In genomic region chr6:5315883-5316282, GRCh38 we compare ENCODE assay signal across 20 cellular contexts. TPM values are rescaled to one million over a fixed set of nuclear protein-coding genes. Genes with fewer than 3 reads are reported as not detected.
DNase-seq lines count a peak whose midpoint lies in the region; ATAC-seq and TF ChIP-seq lines count a peak whose summit lies in the region.
"Had no signal": no experiment of that assay in that cellular context is flagged by ENCODE, and none has a peak within 500 bp of the region (broad histone marks: within the 10 kb centered on the region; RNA-seq: fewer than 3 reads in every experiment).

No MANE protein-coding gene starts in this region.

- ATAC-seq in heart left ventricle: peak; percentile 69 to 84 (median 74)
- ATAC-seq: activated CD4-positive, CD25-positive, alpha-beta regulatory T cell treated with anti-CD3 and anti-CD28 coated beads, Interleukin-2, amount 50 U/mL, for 24 hours; gastroesophageal sphincter; pancreas had no signal

- POLR2A ChIA-PET in SK-N-SH (lab: Yijun Ruan, JAX): no interaction called here
- POLR2A ChIA-PET in activated CD4-positive, alpha-beta memory T cell treated with anti-CD3 and anti-CD28 coated beads for 36 hours (lab: Charles Lee): no interaction called here

- peaks cover 12% of the 10 kb centered on the region for H3K9me3 Mint-ChIP-seq in nephron progenitor cell
- no peaks in the 10 kb centered on the region for H3K9me3 Mint-ChIP-seq in activated CD4-positive, alpha-beta memory T cell treated with anti-CD3 and anti-CD28 coated beads for 36 hours
- H3K9me3 Mint-ChIP-seq: activated naive CD4-positive, alpha-beta T cell treated with anti-CD3 and anti-CD28 coated beads, Interleukin-2, amount 50 U/mL, for 24 hours; CD4-positive, alpha-beta T cell; immature natural killer cell had no signal

- TF ChIP-seq POLR2A in heart left ventricle (IDR thresholded peaks at IDR 0.05): no peak

- H3K36me3 ChIP-seq in SK-N-SH (replicated peaks in 1 of 2; ENCODE audit: control insufficient read depth in 1 of 2, insufficient read depth in 2 of 2, low read length in 1 of 2): no peaks in the 10 kb centered on the region
- H3K36me3 ChIP-seq in heart left ventricle: no peaks in the 10 kb centered on the region
- H3K36me3 ChIP-seq in HAP-1 (replicated peaks): no peaks in the 10 kb centered on the region
- H3K36me3 ChIP-seq: gastroesophageal sphincter, pancreas, vagina had no signal

- CTCF ChIA-PET in SK-N-SH (lab: Yijun Ruan, JAX): no interaction called here
- CTCF ChIA-PET in activated CD4-positive, alpha-beta memory T cell treated with anti-CD3 and anti-CD28 coated beads for 36 hours (lab: Charles Lee): interaction anchor here (1.0 kb wide), 1 partner anchor 13 kb away, joined by 3 read pairs; no protein-coding TSS in a partner anchor

- H3K4me3 Mint-ChIP-seq in nephron progenitor cell: no peak overlapping the region
- no peak overlapping the region for H3K4me3 Mint-ChIP-seq in activated CD4-positive, alpha-beta memory T cell treated with anti-CD3 and anti-CD28 coated beads for 36 hours
- H3K4me3 Mint-ChIP-seq: activated naive CD4-positive, alpha-beta T cell treated with anti-CD3 and anti-CD28 coated beads, Interleukin-2, amount 50 U/mL, for 24 hours; CD4-positive, alpha-beta T cell; endodermal cell; immature natural killer cell had no signal

- in situ Hi-C loops in HAP-1 (cut with MboI; ENCODE audit: low sequenced_read_pairs): no loop called here

- no peak for TF ChIP-seq RAD21 in SK-N-SH (IDR thresholded peaks at IDR 0.05; ENCODE audit: low read length)

- intact Hi-C loops in heart left ventricle (cut with DNase I): no loop called here
- intact Hi-C loops in activated CD4-positive, alpha-beta memory T cell treated with anti-CD3 and anti-CD28 coated beads for 36 hours (cut with micrococcal nuclease): no loop called here

- no peak overlapping the region for H2AFZ ChIP-seq in SK-N-SH (ENCODE audit: low read depth)

- H3K79me2 ChIP-seq in SK-N-SH (ENCODE audit: insufficient read depth): no peaks in the 10 kb centered on the region; the same call in 1 of the 2 replicates

- H3K36me3 Mint-ChIP-seq in nephron progenitor cell (ENCODE audit: low read depth): peaks cover 14% of the 10 kb centered on the region
- H3K36me3 Mint-ChIP-seq in activated CD4-positive, alpha-beta memory T cell treated with anti-CD3 and anti-CD28 coated beads for 36 hours: no peaks in the 10 kb centered on the region

- TF ChIP-seq EP300 in SK-N-SH (IDR thresholded peaks at IDR 0.05; ENCODE audit: borderline replicate concordance in 1 of 2, low read depth in 1 of 2, low read length in 1 of 2): no peak

- no peaks in the 10 kb centered on the region for H3K9me2 ChIP-seq in SK-N-SH

- no peaks in the 10 kb centered on the region for H3F3A ChIP-seq in SK-N-SH (replicated peaks; ENCODE audit: insufficient read depth)

- DNase-seq in GM03348 (ENCODE audit: low spot score) (peak; percentile 35), SK-N-SH (peak; percentile 56), heart left ventricle (no peak), skeletal muscle cell (ENCODE audit: low read depth) (peak; percentile 12), nephron progenitor cell (no peak), HAP-1 (ENCODE audit: low spot score in 2 of 2) (no peak)
- DNase-seq in activated CD4-positive, alpha-beta memory T cell treated with anti-CD3 and anti-CD28 coated beads for 36 hours: no peak
- DNase-seq: activated CD8-positive, alpha-beta memory T cell treated with anti-CD3 and anti-CD28 coated beads, Interleukin-2, amount 50 U/mL, for 4 hours; CD4-positive, alpha-beta T cell; central memory CD4-positive, alpha-beta T cell; endodermal cell; immature natural killer cell; NCI-H1105; NCI-H524 treated with DMSO at 0.1 percent for 48 hours; pancreas; RPMI8226 had no signal

- H3K4me3 ChIP-seq in SK-N-SH (ENCODE audit: low read depth in 2 of 2, low read length in 1 of 2) (no peak overlapping the region), heart left ventricle (peak overlapping the region in 3 of 12 donors; percentile 6 to 24 (median 6)), skeletal muscle cell (ENCODE audit: low read depth, low read length) (no peak overlapping the region), HAP-1 (no peak overlapping the region)
- H3K4me3 ChIP-seq: gastroesophageal sphincter, pancreas, vagina had no signal

- H3K9me3 ChIP-seq in SK-N-SH (no peaks in the 10 kb centered on the region), heart left ventricle (no peaks in the 10 kb centered on the region), HAP-1 (no peaks in the 10 kb centered on the region)
- H3K9me3 ChIP-seq: gastroesophageal sphincter, pancreas, vagina had no signal

- H3K9ac ChIP-seq in SK-N-SH: no peak overlapping the region

- 31% methylated on average over 5 of the region's 5 CpGs for WGBS in SK-N-SH (ENCODE audit: low lambda C conversion rate)
- 33 to 52% (median 43%) methylated on average over 5 of the region's 5 CpGs for WGBS in heart left ventricle, 4 donors

- no peak overlapping the region for H3K27ac Mint-ChIP-seq in nephron progenitor cell
- H3K27ac Mint-ChIP-seq in activated CD4-positive, alpha-beta memory T cell treated with anti-CD3 and anti-CD28 coated beads for 36 hours: no peak overlapping the region
- H3K27ac Mint-ChIP-seq: activated naive CD4-positive, alpha-beta T cell treated with anti-CD3 and anti-CD28 coated beads, Interleukin-2, amount 50 U/mL, for 24 hours; CD4-positive, alpha-beta T cell; endodermal cell; immature natural killer cell had no signal

- H3K4me1 Mint-ChIP-seq in nephron progenitor cell: peaks cover 29% of the 10 kb centered on the region
- peaks cover 17% of the 10 kb centered on the region for H3K4me1 Mint-ChIP-seq in activated CD4-positive, alpha-beta memory T cell treated with anti-CD3 and anti-CD28 coated beads for 36 hours (ENCODE audit: low read depth)

- H3K27ac ChIP-seq in SK-N-SH (ENCODE audit: low read depth in 2 of 2, low read length in 1 of 2) (peak overlapping the region in 1 of 2 experiments; percentile 34; a peak in 1 of 4 replicates), heart left ventricle (peak overlapping the region in 6 of 12 donors; percentile 14 to 57 (median 40))
- H3K27ac ChIP-seq: gastroesophageal sphincter, pancreas, vagina had no signal

- TF ChIP-seq CTCF in SK-N-SH (IDR thresholded peaks at IDR 0.05): no peak
- TF ChIP-seq CTCF in heart left ventricle (IDR thresholded peaks at IDR 0.05): no peak
- TF ChIP-seq CTCF in nephron progenitor cell (IDR thresholded peaks at IDR 0.05): no peak

- H3K27me3 Mint-ChIP-seq in nephron progenitor cell (ENCODE audit: low read depth, poor library complexity): peaks cover 62% of the 10 kb centered on the region
- H3K27me3 Mint-ChIP-seq in activated CD4-positive, alpha-beta memory T cell treated with anti-CD3 and anti-CD28 coated beads for 36 hours: no peaks in the 10 kb centered on the region
- H3K27me3 Mint-ChIP-seq: activated naive CD4-positive, alpha-beta T cell treated with anti-CD3 and anti-CD28 coated beads, Interleukin-2, amount 50 U/mL, for 24 hours; CD4-positive, alpha-beta T cell had no signal

- H4K20me1 ChIP-seq in SK-N-SH (ENCODE audit: insufficient read depth): no peaks in the 10 kb centered on the region

- H3K27me3 ChIP-seq in SK-N-SH (ENCODE audit: insufficient read depth): no peaks in the 10 kb centered on the region
- no peaks in the 10 kb centered on the region for H3K27me3 ChIP-seq in heart left ventricle
- H3K27me3 ChIP-seq in HAP-1 (ENCODE audit: low read depth): no peaks in the 10 kb centered on the region
- H3K27me3 ChIP-seq: gastroesophageal sphincter, pancreas, vagina had no signal

- no peak overlapping the region for H3K4me2 ChIP-seq in SK-N-SH

- H3K4me1 ChIP-seq in SK-N-SH (ENCODE audit: control insufficient read depth in 1 of 2, insufficient read depth in 2 of 2, low read depth in 1 of 2, low read length in 1 of 2) (peaks cover 0 to 14% of the 10 kb centered on the region in 2 experiments; a peak in 2 of 4 replicates), heart left ventricle (peaks cover 0 to 20% (median 2%) of the 10 kb centered on the region in 12 donors), HAP-1 (peaks cover 9% of the 10 kb centered on the region; the same call in 1 of the 2 replicates)
- H3K4me1 ChIP-seq: vagina had no signal

TF ChIP-seq in SK-N-SH, 30 proteins besides CTCF, POLR2A, EP300 and RAD21:
- peak; percentile 30 for TF ChIP-seq CHD2 (IDR thresholded peaks at IDR 0.05; ENCODE audit: low read length, partially characterized antibody)
- TF ChIP-seq MXI1 (IDR thresholded peaks at IDR 0.05; ENCODE audit: low read depth, low read length): 0 out of 2 replicates have a peak, but pooled peaks have one; percentile 11
- TF ChIP-seq YY1 (IDR thresholded peaks at IDR 0.05; ENCODE audit: low read depth): no peak
- TF ChIP-seq NFIC (IDR thresholded peaks at IDR 0.05; ENCODE audit: borderline replicate concordance): no peak
- no peak for TF ChIP-seq GABPA (IDR thresholded peaks at IDR 0.05; ENCODE audit: low read depth)

RNA-seq across cellular contexts. Expression of gene FARS2, which starts 54.6 kb away (rescaled TPM):
- polyA plus RNA-seq in SK-N-SH (2012; rRNA removed) (12.5 and 16.1 TPM in 2 replicates), heart left ventricle (10 to 100 TPM; 11.4 to 21.4 TPM)
- 13.7 and 14.2 TPM in 2 replicates for polyA plus RNA-seq in SK-N-SH (2012; cell fraction: cytosol; rRNA removed)
- 12.1 and 13.3 TPM in 2 replicates for polyA plus RNA-seq in SK-N-SH (2012; cell fraction: nucleus; rRNA removed)
- 10 to 100 TPM; 17.1 to 24.6 (median 20.5) TPM for total RNA-seq in heart left ventricle
- total RNA-seq in activated CD4-positive, alpha-beta memory T cell treated with anti-CD3 and anti-CD28 coated beads for 36 hours: 10 to 100 TPM; 22.7 to 23.7 TPM

RNA-seq across cellular contexts. Expression of gene LYRM4, which starts 55.1 kb away (rescaled TPM):
- polyA plus RNA-seq in SK-N-SH (2012; rRNA removed) (37.2 and 43.4 TPM in 2 replicates), heart left ventricle (10 to 100 TPM; 21.0 to 22.0 TPM)
- polyA plus RNA-seq in SK-N-SH (2012; cell fraction: cytosol; rRNA removed): 46.3 and 51.5 TPM in 2 replicates
- polyA plus RNA-seq in SK-N-SH (2012; cell fraction: nucleus; rRNA removed): 17.0 and 17.3 TPM in 2 replicates
- total RNA-seq in heart left ventricle: 10 to 100 TPM; 18.8 to 39.7 (median 21.3) TPM
- 10 to 100 TPM; 50.6 to 53.6 TPM for total RNA-seq in activated CD4-positive, alpha-beta memory T cell treated with anti-CD3 and anti-CD28 coated beads for 36 hours

Comparison
In these comparisons a context has a peak if more than half of its experiments do, and no peak if none do; other contexts are left out.
1. DNase-seq: peak in GM03348 (single experiment), SK-N-SH (single experiment) and skeletal muscle cell (single experiment); none in heart left ventricle (0 of 5), nephron progenitor cell (single experiment), activated CD4-positive, alpha-beta memory T cell treated with anti-CD3 and anti-CD28 coated beads for 36 hours (single experiment) and HAP-1 (0 of 2).